In the genomic region with DNA sequence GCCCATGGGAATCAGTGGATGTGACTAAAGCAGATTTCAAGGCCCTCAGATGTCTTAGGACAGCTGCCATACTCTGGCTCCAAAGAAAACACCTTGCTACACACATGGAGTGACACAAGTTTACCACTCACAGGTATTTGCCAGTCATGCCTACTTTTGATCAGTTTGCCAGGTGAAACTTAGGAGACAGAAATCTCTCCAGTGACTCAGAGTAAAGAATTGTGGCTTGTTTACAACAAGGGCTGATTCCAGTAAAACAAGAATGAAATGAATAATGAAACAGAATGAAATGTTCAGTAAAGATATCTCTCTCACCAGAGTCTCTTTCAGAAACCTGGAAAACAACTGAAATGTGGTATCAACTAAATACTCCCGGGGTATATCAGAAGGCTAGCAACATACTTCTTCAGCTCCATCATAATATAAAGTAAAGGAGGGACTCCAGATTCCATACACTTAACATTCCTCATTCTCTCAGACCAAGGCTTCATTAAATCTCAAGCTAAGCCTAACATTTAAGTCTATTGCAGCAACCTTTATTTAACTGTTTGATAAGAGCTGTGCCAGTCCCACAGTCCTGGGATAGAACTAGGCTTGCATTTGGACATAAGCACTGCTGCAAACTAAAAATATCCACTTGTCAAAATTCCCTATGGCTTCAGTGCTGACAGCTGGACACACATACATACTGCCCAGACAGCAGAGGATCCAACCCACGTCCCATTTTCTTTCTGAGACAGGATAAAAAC, we compare ENCODE assay signal across 22 cellular contexts.
DNase-seq lines count a peak whose midpoint lies in the region; ATAC-seq and TF ChIP-seq lines count a peak whose summit lies in the region.
"Had no signal": no experiment of that assay in that cellular context is flagged by ENCODE, and none has a peak within 500 bp of the region (broad histone marks: within the 10 kb centered on the region; RNA-seq: fewer than 3 reads in every experiment).

No MANE protein-coding gene starts in this region.

- no peak overlapping the region for H3K9ac ChIP-seq in H9 (ENCODE audit: extremely low read depth, insufficient read length, low read length)

- no peak overlapping the region for H4K8ac ChIP-seq in H9 (replicated peaks; ENCODE audit: insufficient read length, low read depth, low read length)

- no peak overlapping the region for H2BK20ac ChIP-seq in H9 (ENCODE audit: low read depth, low read length, poor library complexity, severe bottlenecking)

- no peak overlapping the region for H3T11ph ChIP-seq in H9 (ENCODE audit: low read length)

- H3K23ac ChIP-seq in H9 (ENCODE audit: insufficient read length, low read depth, low read length) = no peak overlapping the region

- H2BK5ac ChIP-seq in H9 (ENCODE audit: insufficient read length, low read length) = no peak overlapping the region

- no peak overlapping the region for H4K5ac ChIP-seq in H9 (ENCODE audit: insufficient read length, low read depth, low read length)

- TF ChIP-seq CTCF in choroid plexus epithelial cell (conservative IDR thresholded peaks at IDR 0.05; ENCODE audit: low read depth, low read length) (no peak), H9 (conservative IDR thresholded peaks at IDR 0.05) (no peak)

- H3K9me3 ChIP-seq in H9 (ENCODE audit: control insufficient read depth, low read depth, low read length) = no peaks in the 10 kb centered on the region
- H3K9me3 ChIP-seq: thyroid gland had no signal

- H3K4ac ChIP-seq in H9 (ENCODE audit: low read depth, low read length) = no peak overlapping the region

- H3K27me3 Mint-ChIP-seq in H9 (ENCODE audit: low read depth) = no peaks in the 10 kb centered on the region
- H3K27me3 Mint-ChIP-seq: activated CD4-positive, alpha-beta T cell treated with anti-CD3 and anti-CD28 coated beads, Interleukin-2, amount 10 ng/mL, durations not matched to agents 24 days and 14 days; activated naive CD8-positive, alpha-beta T cell treated with anti-CD3 and anti-CD28 coated beads, Interleukin-2, amount 50 U/mL, for 24 hours had no signal

- ATAC-seq in left cardiac atrium = peak; percentile 68 to 76
- ATAC-seq: activated naive CD8-positive, alpha-beta T cell treated with anti-CD3 and anti-CD28 coated beads, Interleukin-2, amount 50 U/mL, for 24 hours had no signal

- H3K36me3 Mint-ChIP-seq in H9 (ENCODE audit: insufficient read depth in 1 of 3, low read depth in 3 of 3) = no peaks in the 10 kb centered on the region; a peak in 1 of 7 replicates

- no peak overlapping the region for H3K4me3 ChIP-seq in choroid plexus epithelial cell (ENCODE audit: low read depth, low read length)
- H3K4me3 ChIP-seq: thyroid gland had no signal

- no peak overlapping the region for H2BK15ac ChIP-seq in H9 (ENCODE audit: low read depth, low read length)

- no peak overlapping the region for H3K18ac ChIP-seq in H9 (ENCODE audit: insufficient read length, low read depth, low read length)

- intact Hi-C loops in left cardiac atrium (cut with DNase I) = loop anchor here in 1 of 2 donors (10.0 kb wide), 1 partner anchor 138 kb away; no protein-coding TSS in a partner anchor

- peaks cover 0 to 6% of the 10 kb centered on the region in 2 experiments; a peak in 3 of 4 replicates for H3K4me1 Mint-ChIP-seq in H9
- H3K4me1 Mint-ChIP-seq: activated CD4-positive, alpha-beta T cell treated with anti-CD3 and anti-CD28 coated beads, Interleukin-2, amount 10 ng/mL, durations not matched to agents 24 days and 14 days; activated naive CD8-positive, alpha-beta T cell treated with anti-CD3 and anti-CD28 coated beads, Interleukin-2, amount 50 U/mL, for 24 hours; CD14-positive monocyte; immature natural killer cell had no signal

- H3K27me3 ChIP-seq in H9 (ENCODE audit: insufficient read depth, low read length) = no peaks in the 10 kb centered on the region; the same call in 1 of the 2 replicates
- H3K27me3 ChIP-seq: thyroid gland had no signal

- H3K23me2 ChIP-seq in H9 (ENCODE audit: insufficient read length, low read depth, low read length, poor library complexity, severe bottlenecking) = no peaks in the 10 kb centered on the region

- H3K79me2 ChIP-seq in H9 (ENCODE audit: insufficient read depth, low read length) = no peaks in the 10 kb centered on the region

- H4K91ac ChIP-seq in H9 (ENCODE audit: insufficient read length, low read depth, low read length) = no peak overlapping the region

- H3K79me1 ChIP-seq in H9 (ENCODE audit: insufficient read depth, low read depth, low read length, poor library complexity, severe bottlenecking) = no peaks in the 10 kb centered on the region

- DNase-seq in LoVo (ENCODE audit: low spot score) = peak; percentile 11
- peak; percentile 50 for DNase-seq in choroid plexus epithelial cell (ENCODE audit: low read depth)
- DNase-seq in left cardiac atrium = no peak
- peak; percentile 90 for DNase-seq in renal cortical epithelial cell (ENCODE audit: low read depth)
- no peak for DNase-seq in SIG-M5 treated with dmso at 0.1 percent for 504 hours (lab: John Stamatoyannopoulos, UW; ENCODE audit: unreplicated experiment)
- DNase-seq in H9 = no peak
- no peak for DNase-seq in cerebellar cortex (ENCODE audit: low spot score)
- no peak for DNase-seq in NOMO-1 treated with DMSO at 0.1 percent for 48 hours (lab: John Stamatoyannopoulos, UW; ENCODE audit: unreplicated experiment)
- DNase-seq: activated CD4-positive, alpha-beta T cell treated with anti-CD3 and anti-CD28 coated beads, Interleukin-2, amount 10 ng/mL, durations not matched to agents 24 days and 14 days; activated naive CD8-positive, alpha-beta T cell treated with anti-CD3 and anti-CD28 coated beads, Interleukin-2, amount 50 U/mL, for 24 hours; activated T-cell treated with anti-CD3 and anti-CD28 coated beads, Interleukin-2, amount 50 U/mL, for 1 hour; EL; immature natural killer cell; Kasumi-1; NCI-H1930; NCI-H774; SHP77 treated with DMSO at 0.1 percent for 48 hours; stimulated activated CD4-positive, alpha-beta T cell treated with anti-CD3 and anti-CD28 coated beads, Interleukin-2, amount 100 ng/mL, for 24 hours; stimulated activated CD8-positive, alpha-beta memory T cell treated with anti-CD3 and anti-CD28 coated beads, Interleukin-4, amount 100 ng/mL, for 48 hours; T-helper 9 cell had no signal

- H3K4me3 Mint-ChIP-seq in H9 = no peak overlapping the region
- H3K4me3 Mint-ChIP-seq: activated CD4-positive, alpha-beta T cell treated with anti-CD3 and anti-CD28 coated beads, Interleukin-2, amount 10 ng/mL, durations not matched to agents 24 days and 14 days; activated naive CD8-positive, alpha-beta T cell treated with anti-CD3 and anti-CD28 coated beads, Interleukin-2, amount 50 U/mL, for 24 hours; CD14-positive monocyte; immature natural killer cell had no signal

- no peak overlapping the region for H2BK120ac ChIP-seq in H9 (ENCODE audit: low read depth, low read length, poor library complexity, severe bottlenecking)

- H3K9me3 Mint-ChIP-seq in H9 = no peaks in the 10 kb centered on the region
- H3K9me3 Mint-ChIP-seq: activated CD4-positive, alpha-beta T cell treated with anti-CD3 and anti-CD28 coated beads, Interleukin-2, amount 10 ng/mL, durations not matched to agents 24 days and 14 days; activated naive CD8-positive, alpha-beta T cell treated with anti-CD3 and anti-CD28 coated beads, Interleukin-2, amount 50 U/mL, for 24 hours; immature natural killer cell had no signal

- no peak overlapping the region for H3K4me2 ChIP-seq in H9 (ENCODE audit: insufficient read depth, insufficient read length, low read length)

- H2AK5ac ChIP-seq in H9 (ENCODE audit: insufficient read length, low read length) = no peak overlapping the region

- no CpG with 5 or more reads among the region's 2 CpGs for WGBS in H9 (ENCODE audit: extremely low coverage, insufficient read length, low lambda C conversion rate)

- no peak overlapping the region for H3K56ac ChIP-seq in H9 (ENCODE audit: insufficient read length, low read depth, low read length)

- no peaks in the 10 kb centered on the region for H4K20me1 ChIP-seq in H9 (ENCODE audit: control insufficient read depth, insufficient read depth, insufficient read length)

- no peak overlapping the region for H2AFZ ChIP-seq in H9 (ENCODE audit: low read length)

- H3K4me1 ChIP-seq in H9 (ENCODE audit: insufficient read depth, low read length) = no peaks in the 10 kb centered on the region

- no peak overlapping the region for H3K27ac ChIP-seq in H9 (ENCODE audit: insufficient read length, low read depth, low read length)
- H3K27ac ChIP-seq: thyroid gland had no signal

- H3K14ac ChIP-seq in H9 (ENCODE audit: insufficient read depth, low read length) = no peak overlapping the region

- H2BK12ac ChIP-seq in H9 (ENCODE audit: insufficient read length, low read depth, low read length) = no peak overlapping the region

- H3K27ac Mint-ChIP-seq in H9 = no peak overlapping the region
- H3K27ac Mint-ChIP-seq: activated CD4-positive, alpha-beta T cell treated with anti-CD3 and anti-CD28 coated beads, Interleukin-2, amount 10 ng/mL, durations not matched to agents 24 days and 14 days; activated naive CD8-positive, alpha-beta T cell treated with anti-CD3 and anti-CD28 coated beads, Interleukin-2, amount 50 U/mL, for 24 hours; CD14-positive monocyte; immature natural killer cell had no signal

Comparison
In these comparisons a context has a peak if more than half of its experiments do, and no peak if none do; other contexts are left out.
1. DNase-seq: peak in LoVo (single experiment), choroid plexus epithelial cell (single experiment) and renal cortical epithelial cell (single experiment); none in left cardiac atrium (single experiment), SIG-M5 treated with dmso at 0.1 percent for 504 hours (single experiment), H9 (single experiment), cerebellar cortex (single experiment) and NOMO-1 treated with DMSO at 0.1 percent for 48 hours (single experiment).